Comparison of ENCODE assay signal across 1 cellular context in the genomic region with DNA sequence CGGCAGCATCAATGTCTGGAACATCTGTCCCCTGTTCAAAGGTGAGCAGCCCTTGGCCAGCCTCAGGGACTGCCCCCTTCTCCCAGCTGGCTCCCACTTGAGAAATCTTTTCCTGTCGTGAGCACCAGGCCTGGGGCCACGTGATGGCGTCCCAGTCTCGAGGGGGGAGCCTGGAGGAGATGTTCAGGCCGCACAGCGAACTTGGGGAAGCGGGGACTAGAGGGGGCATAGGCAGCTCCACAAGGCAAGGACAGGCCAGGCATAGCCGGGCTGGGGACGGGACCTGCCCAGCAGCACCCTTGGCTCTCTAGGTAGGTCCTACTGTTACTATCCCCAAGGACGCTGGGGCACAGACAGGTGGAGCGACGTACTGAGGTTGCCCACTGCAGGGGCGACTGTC.
TF ChIP-seq lines count a peak whose summit lies in the region.

No MANE protein-coding gene starts in this region.

TF ChIP-seq in HepG2, 621 proteins besides CTCF, POLR2A, EP300 and RAD21:
- TF ChIP-seq ZNF570 (CRISPR knock-in tag; IDR thresholded peaks at IDR 0.05; ENCODE audit: borderline replicate concordance) (no peak), ZNF292 (CRISPR knock-in tag; IDR thresholded peaks at IDR 0.05; ENCODE audit: borderline replicate concordance, low read depth) (no peak), KLF13 (CRISPR knock-in tag; IDR thresholded peaks at IDR 0.05) (no peak), TRAFD1 (CRISPR knock-in tag; IDR thresholded peaks at IDR 0.05; ENCODE audit: borderline replicate concordance) (no peak), YEATS2 (CRISPR knock-in tag; IDR thresholded peaks at IDR 0.05; ENCODE audit: borderline replicate concordance) (no peak), ADNP (CRISPR knock-in tag; IDR thresholded peaks at IDR 0.05) (no peak), MBNL3 (CRISPR knock-in tag; conservative IDR thresholded peaks at IDR 0.05) (no peak), SATB2 (CRISPR knock-in tag; IDR thresholded peaks at IDR 0.05) (no peak), AKAP8 (CRISPR knock-in tag; IDR thresholded peaks at IDR 0.05) (no peak), PAF1 (CRISPR knock-in tag; IDR thresholded peaks at IDR 0.05) (no peak), EZH2 (conservative IDR thresholded peaks at IDR 0.05; ENCODE audit: low read depth, low read length) (no peak), MIXL1 (CRISPR knock-in tag; IDR thresholded peaks at IDR 0.05) (no peak), ZNF251 (CRISPR knock-in tag; IDR thresholded peaks at IDR 0.05) (no peak), ZNF260 (CRISPR knock-in tag; IDR thresholded peaks at IDR 0.05; ENCODE audit: borderline replicate concordance, low read depth) (no peak), POLR2AphosphoS5 (IDR thresholded peaks at IDR 0.05; ENCODE audit: low read depth, low read length) (peak; percentile 6; the same call in 1 of the 2 replicates), GTF2F1 (IDR thresholded peaks at IDR 0.05; ENCODE audit: low read length) (no peak), AGO1 (IDR thresholded peaks at IDR 0.05; ENCODE audit: low read depth, low read length, poor library complexity, severe bottlenecking) (peak; percentile 43), HNF1B (CRISPR knock-in tag; IDR thresholded peaks at IDR 0.05) (0 out of 2 replicates have a peak, but pooled peaks have one; percentile 9), ISL2 (CRISPR knock-in tag; IDR thresholded peaks at IDR 0.05) (no peak), NR1H2 (CRISPR knock-in tag; IDR thresholded peaks at IDR 0.05; ENCODE audit: borderline replicate concordance, low read depth) (no peak), ZNF614 (CRISPR knock-in tag; IDR thresholded peaks at IDR 0.05; ENCODE audit: borderline replicate concordance) (no peak), ZNF451 (CRISPR knock-in tag; IDR thresholded peaks at IDR 0.05) (no peak)
- TF ChIP-seq, protein P1, sequence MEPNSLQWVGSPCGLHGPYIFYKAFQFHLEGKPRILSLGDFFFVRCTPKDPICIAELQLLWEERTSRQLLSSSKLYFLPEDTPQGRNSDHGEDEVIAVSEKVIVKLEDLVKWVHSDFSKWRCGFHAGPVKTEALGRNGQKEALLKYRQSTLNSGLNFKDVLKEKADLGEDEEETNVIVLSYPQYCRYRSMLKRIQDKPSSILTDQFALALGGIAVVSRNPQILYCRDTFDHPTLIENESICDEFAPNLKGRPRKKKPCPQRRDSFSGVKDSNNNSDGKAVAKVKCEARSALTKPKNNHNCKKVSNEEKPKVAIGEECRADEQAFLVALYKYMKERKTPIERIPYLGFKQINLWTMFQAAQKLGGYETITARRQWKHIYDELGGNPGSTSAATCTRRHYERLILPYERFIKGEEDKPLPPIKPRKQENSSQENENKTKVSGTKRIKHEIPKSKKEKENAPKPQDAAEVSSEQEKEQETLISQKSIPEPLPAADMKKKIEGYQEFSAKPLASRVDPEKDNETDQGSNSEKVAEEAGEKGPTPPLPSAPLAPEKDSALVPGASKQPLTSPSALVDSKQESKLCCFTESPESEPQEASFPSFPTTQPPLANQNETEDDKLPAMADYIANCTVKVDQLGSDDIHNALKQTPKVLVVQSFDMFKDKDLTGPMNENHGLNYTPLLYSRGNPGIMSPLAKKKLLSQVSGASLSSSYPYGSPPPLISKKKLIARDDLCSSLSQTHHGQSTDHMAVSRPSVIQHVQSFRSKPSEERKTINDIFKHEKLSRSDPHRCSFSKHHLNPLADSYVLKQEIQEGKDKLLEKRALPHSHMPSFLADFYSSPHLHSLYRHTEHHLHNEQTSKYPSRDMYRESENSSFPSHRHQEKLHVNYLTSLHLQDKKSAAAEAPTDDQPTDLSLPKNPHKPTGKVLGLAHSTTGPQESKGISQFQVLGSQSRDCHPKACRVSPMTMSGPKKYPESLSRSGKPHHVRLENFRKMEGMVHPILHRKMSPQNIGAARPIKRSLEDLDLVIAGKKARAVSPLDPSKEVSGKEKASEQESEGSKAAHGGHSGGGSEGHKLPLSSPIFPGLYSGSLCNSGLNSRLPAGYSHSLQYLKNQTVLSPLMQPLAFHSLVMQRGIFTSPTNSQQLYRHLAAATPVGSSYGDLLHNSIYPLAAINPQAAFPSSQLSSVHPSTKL (CRISPR knock-in tag; IDR thresholded peaks at IDR 0.05): no peak
- TF ChIP-seq, protein P2, sequence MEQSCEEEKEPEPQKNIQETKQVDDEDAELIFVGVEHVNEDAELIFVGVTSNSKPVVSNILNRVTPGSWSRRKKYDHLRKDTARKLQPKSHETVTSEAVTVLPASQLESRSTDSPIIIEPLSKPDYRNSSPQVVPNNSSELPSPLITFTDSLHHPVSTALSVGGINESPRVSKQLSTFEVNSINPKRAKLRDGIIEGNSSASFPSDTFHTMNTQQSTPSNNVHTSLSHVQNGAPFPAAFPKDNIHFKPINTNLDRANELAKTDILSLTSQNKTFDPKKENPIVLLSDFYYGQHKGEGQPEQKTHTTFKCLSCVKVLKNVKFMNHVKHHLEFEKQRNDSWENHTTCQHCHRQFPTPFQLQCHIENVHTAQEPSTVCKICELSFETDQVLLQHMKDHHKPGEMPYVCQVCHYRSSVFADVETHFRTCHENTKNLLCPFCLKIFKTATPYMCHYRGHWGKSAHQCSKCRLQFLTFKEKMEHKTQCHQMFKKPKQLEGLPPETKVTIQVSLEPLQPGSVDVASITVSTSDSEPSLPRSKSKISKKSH (CRISPR knock-in tag; IDR thresholded peaks at IDR 0.05; ENCODE audit: borderline replicate concordance): no peak
